16 cellular contexts compared by ENCODE assay signal in genomic region chrX:44330227-44330626, GRCh38.
"Had no signal": no experiment of that assay in that cellular context is flagged by ENCODE, and none has a peak within 500 bp of the region (broad histone marks: within the 10 kb centered on the region; RNA-seq: fewer than 3 reads in every experiment).

No MANE protein-coding gene starts in this region.

- H3K27me3 Mint-ChIP-seq: progenitor cell of endocrine pancreas had no signal

- H3K27ac Mint-ChIP-seq: activated T-cell treated with anti-CD3 and anti-CD28 coated beads, Interleukin-2, amount 50 U/mL, for 72 hours; progenitor cell of endocrine pancreas had no signal

- DNase-seq: activated gamma-delta T cell treated with Interleukin-2 at 50 U/mL for 16 hours; activated T-cell treated with anti-CD3 and anti-CD28 coated beads, Interleukin-2, amount 50 U/mL, for 72 hours; amygdala; brain microvascular endothelial cell; cerebellar nuclear complex; effector CD8-positive, alpha-beta T cell; foreskin keratinocyte; mesendoderm; stimulated activated CD4-positive, alpha-beta T cell treated with anti-CD3 and anti-CD28 coated beads, Interleukin-4, amount 100 ng/mL, for 1 hour; stimulated activated naive CD4-positive, alpha-beta T cell treated with Interleukin-2 at 50 U/mL for 16 hours; substantia nigra had no signal

- ATAC-seq: activated CD4-positive, CD25-positive, alpha-beta regulatory T cell treated with anti-CD3 and anti-CD28 coated beads, Interleukin-2, amount 50 U/mL, for 24 hours; activated T-cell treated with anti-CD3 and anti-CD28 coated beads, Interleukin-2, amount 50 U/mL, for 72 hours; foreskin keratinocyte had no signal

- H3K4me3 ChIP-seq: right atrium auricular region, tibial nerve, vagina had no signal

- H3K4me1 ChIP-seq: foreskin keratinocyte, right atrium auricular region, tibial nerve, vagina had no signal

- H3K27me3 ChIP-seq: brain microvascular endothelial cell, foreskin keratinocyte, right atrium auricular region, tibial nerve, vagina had no signal

- H3K27ac ChIP-seq: brain microvascular endothelial cell, foreskin keratinocyte, right atrium auricular region, tibial nerve, vagina had no signal

- H3K9me3 ChIP-seq: right atrium auricular region, tibial nerve, vagina had no signal

- H3K36me3 ChIP-seq: brain microvascular endothelial cell, right atrium auricular region, tibial nerve, vagina had no signal
